In the genomic region with DNA sequence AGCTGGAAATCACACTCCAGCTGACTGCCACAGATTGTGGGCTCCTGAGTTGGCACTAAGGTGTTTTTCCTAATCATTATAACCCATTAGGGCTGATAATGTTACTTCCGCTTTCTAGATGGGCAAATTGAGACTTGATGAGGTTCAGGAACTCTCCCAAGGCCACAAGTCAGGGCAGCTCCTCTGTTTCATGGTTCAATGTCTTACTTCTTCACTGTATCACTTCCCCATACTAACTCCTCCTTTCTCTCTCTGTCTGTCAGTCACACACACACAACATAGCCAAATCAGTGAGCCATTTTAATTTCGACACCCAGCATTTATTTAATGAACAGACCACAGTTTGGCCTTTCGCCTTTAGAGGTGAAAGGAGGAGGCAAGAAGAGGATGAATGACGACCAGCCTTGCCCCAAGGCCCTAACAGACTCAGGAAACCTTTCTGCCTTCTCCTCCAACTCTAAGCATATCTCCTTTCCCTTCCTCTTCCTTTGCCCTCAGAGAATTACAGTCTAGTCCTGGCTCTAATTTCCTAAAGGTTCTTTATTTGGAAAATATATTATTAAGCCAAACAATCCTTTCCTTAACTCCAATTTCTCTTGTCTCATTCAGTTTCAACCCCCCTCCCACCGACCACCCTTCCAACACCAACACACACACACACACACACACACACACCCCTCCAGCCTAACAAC, we compare ENCODE assay signal across 2 cellular contexts.
TF ChIP-seq lines count a peak whose summit lies in the region.

No MANE protein-coding gene starts in this region.

TF ChIP-seq in GM23338, 12 proteins besides CTCF, POLR2A, EP300 and RAD21:
- TF ChIP-seq JUNB (IDR thresholded peaks at IDR 0.05; ENCODE audit: unreplicated experiment) = no peak
TF ChIP-seq in GM23338: peak in this region for 0.

TF ChIP-seq in H1, 55 proteins besides CTCF, POLR2A, EP300 and RAD21:
- TF ChIP-seq CBX5 (IDR thresholded peaks at IDR 0.05; ENCODE audit: low read depth, low read length) (no peak), SIRT6 (IDR thresholded peaks at IDR 0.05; ENCODE audit: low read length) (no peak), TEAD4 (IDR thresholded peaks at IDR 0.05; ENCODE audit: low read depth, low read length) (no peak), SP4 (IDR thresholded peaks at IDR 0.05; ENCODE audit: low read length) (no peak), HDAC2 (IDR thresholded peaks at IDR 0.05; ENCODE audit: borderline replicate concordance in 1 of 2, low read depth in 2 of 2, low read length in 2 of 2) (no peak), NRF1 (IDR thresholded peaks at IDR 0.05; ENCODE audit: low read depth, low read length) (no peak), FOSL1 (IDR thresholded peaks at IDR 0.05; ENCODE audit: insufficient read depth, low read depth, low read length) (no peak), PHF8 (conservative IDR thresholded peaks at IDR 0.05; ENCODE audit: low read depth, low read length) (no peak), SP2 (IDR thresholded peaks at IDR 0.05; ENCODE audit: low read length) (no peak), BACH1 (IDR thresholded peaks at IDR 0.05; ENCODE audit: low read length) (no peak)
